ENCODE assay signal across 27 cellular contexts in genomic region chrX:100411802-100412333, GRCh38. TPM values are rescaled to one million over a fixed set of nuclear protein-coding genes. Genes with fewer than 3 reads are reported as not detected.
DNase-seq lines count a peak whose midpoint lies in the region; ATAC-seq and TF ChIP-seq lines count a peak whose summit lies in the region.
"Had no signal": no experiment of that assay in that cellular context is flagged by ENCODE, and none has a peak within 500 bp of the region (broad histone marks: within the 10 kb centered on the region; RNA-seq: fewer than 3 reads in every experiment).

No MANE protein-coding gene starts in this region.

- TF ChIP-seq CTCF in prostate gland (IDR thresholded peaks at IDR 0.05): no peak

- H3K36me3 ChIP-seq in prostate gland: no peaks in the 10 kb centered on the region
- H3K36me3 ChIP-seq: left lung, right atrium auricular region, uterus had no signal

- H3K27me3 Mint-ChIP-seq in activated CD4-positive, alpha-beta T cell treated with anti-CD3 and anti-CD28 coated beads, Interleukin-2, amount 10 ng/mL, durations not matched to agents 24 days and 14 days: peaks cover 39% of the 10 kb centered on the region
- H3K27me3 Mint-ChIP-seq in T-helper 17 cell: peaks cover 35% of the 10 kb centered on the region

- H3K4me3 ChIP-seq in iPS-18c (ENCODE audit: insufficient read depth, low read depth, low read length): peak overlapping the region; percentile 15; the same call in 1 of the 2 replicates
- H3K4me3 ChIP-seq in prostate gland: no peak overlapping the region
- H3K4me3 ChIP-seq: left lung had no signal

- peaks cover 2% of the 10 kb centered on the region for H3K4me1 Mint-ChIP-seq in activated CD4-positive, alpha-beta T cell treated with anti-CD3 and anti-CD28 coated beads, Interleukin-2, amount 10 ng/mL, durations not matched to agents 24 days and 14 days
- H3K4me1 Mint-ChIP-seq in T-helper 17 cell: peaks cover 4% of the 10 kb centered on the region
- H3K4me1 Mint-ChIP-seq: immature natural killer cell had no signal

- no peak for TF ChIP-seq POLR2A in prostate gland (IDR thresholded peaks at IDR 0.05)

- no peak for ATAC-seq in T-helper 17 cell
- no peak for ATAC-seq in GM19452 (IDR thresholded peaks at IDR 0.05; ENCODE audit: unreplicated experiment)
- ATAC-seq: activated CD4-positive, CD25-positive, alpha-beta regulatory T cell treated with anti-CD3 and anti-CD28 coated beads, Interleukin-2, amount 50 U/mL, for 24 hours; effector memory CD8-positive, alpha-beta T cell; left lung had no signal

- no peaks in the 10 kb centered on the region for H3K9me3 ChIP-seq in T-helper 17 cell (ENCODE audit: control insufficient read depth, low read length, poor library complexity, severe bottlenecking)
- peaks cover 7% of the 10 kb centered on the region for H3K9me3 ChIP-seq in iPS-18c (ENCODE audit: control insufficient read depth, insufficient read depth, low read length)
- no peaks in the 10 kb centered on the region for H3K9me3 ChIP-seq in prostate gland
- H3K9me3 ChIP-seq: left lung, right atrium auricular region, uterus had no signal

- no peaks in the 10 kb centered on the region for H3K27me3 ChIP-seq in prostate gland (replicated peaks; ENCODE audit: insufficient read depth)

- intact Hi-C loops in activated CD4-positive, alpha-beta T cell treated with anti-CD3 and anti-CD28 coated beads, Interleukin-2, amount 10 ng/mL, durations not matched to agents 24 days and 14 days (cut with micrococcal nuclease): no loop called here
- intact Hi-C loops in prostate gland (cut with DNase I): no loop called here

- no peak overlapping the region for H3K27ac ChIP-seq in prostate gland
- H3K27ac ChIP-seq: left lung, right atrium auricular region, uterus had no signal

- H3K27ac Mint-ChIP-seq in activated CD4-positive, alpha-beta T cell treated with anti-CD3 and anti-CD28 coated beads, Interleukin-2, amount 10 ng/mL, durations not matched to agents 24 days and 14 days: no peak overlapping the region
- H3K27ac Mint-ChIP-seq in T-helper 17 cell: no peak overlapping the region
- H3K27ac Mint-ChIP-seq: activated naive CD4-positive, alpha-beta T cell treated with anti-CD3 and anti-CD28 coated beads, Interleukin-2, amount 50 U/mL, for 24 hours; effector memory CD8-positive, alpha-beta T cell; immature natural killer cell had no signal

- H3K36me3 Mint-ChIP-seq in activated CD4-positive, alpha-beta T cell treated with anti-CD3 and anti-CD28 coated beads, Interleukin-2, amount 10 ng/mL, durations not matched to agents 24 days and 14 days (ENCODE audit: low read depth): peaks cover 4% of the 10 kb centered on the region
- H3K36me3 Mint-ChIP-seq in T-helper 17 cell (ENCODE audit: low read depth): no peaks in the 10 kb centered on the region
- H3K36me3 Mint-ChIP-seq: activated naive CD4-positive, alpha-beta T cell treated with anti-CD3 and anti-CD28 coated beads, Interleukin-2, amount 50 U/mL, for 24 hours; immature natural killer cell had no signal

- H3K4me1 ChIP-seq in prostate gland (replicated peaks): no peaks in the 10 kb centered on the region
- H3K4me1 ChIP-seq: uterus had no signal

- DNase-seq in activated CD4-positive, alpha-beta T cell treated with anti-CD3 and anti-CD28 coated beads, Interleukin-2, amount 10 ng/mL, durations not matched to agents 24 days and 14 days: peak; percentile 37
- DNase-seq in activated CD4-positive, alpha-beta T cell treated with anti-CD3 and anti-CD28 coated beads, Interleukin-2, amount 50 U/mL, for 48 hours: no peak
- no peak for DNase-seq in T-helper 17 cell
- DNase-seq in retina: peak; percentile 54
- no peak for DNase-seq in prostate gland (ENCODE audit: low spot score)
- no peak for DNase-seq in NCI-H2227 treated with DMSO at 0.1 percent for 48 hours (lab: John Stamatoyannopoulos, UW)
- DNase-seq: activated CD8-positive, alpha-beta memory T cell treated with anti-CD3 and anti-CD28 coated beads for 24 hours; Calu3; effector memory CD8-positive, alpha-beta T cell; immature natural killer cell; Karpas-422; midbrain; NCI-H1092; NCI-H2029 treated with DMSO at 0.1 percent for 48 hours; NCI-H446; RPMI8226; stimulated activated CD8-positive, alpha-beta memory T cell treated with anti-CD3 and anti-CD28 coated beads, Interleukin-4, amount 100 ng/mL, for 48 hours; T1000; uterus had no signal

- H3K9me3 Mint-ChIP-seq in activated CD4-positive, alpha-beta T cell treated with anti-CD3 and anti-CD28 coated beads, Interleukin-2, amount 10 ng/mL, durations not matched to agents 24 days and 14 days: no peaks in the 10 kb centered on the region
- H3K9me3 Mint-ChIP-seq: activated naive CD4-positive, alpha-beta T cell treated with anti-CD3 and anti-CD28 coated beads, Interleukin-2, amount 50 U/mL, for 24 hours; effector memory CD8-positive, alpha-beta T cell had no signal

- H3K4me3 Mint-ChIP-seq in activated CD4-positive, alpha-beta T cell treated with anti-CD3 and anti-CD28 coated beads, Interleukin-2, amount 10 ng/mL, durations not matched to agents 24 days and 14 days: no peak overlapping the region
- H3K4me3 Mint-ChIP-seq in T-helper 17 cell: peak overlapping the region; percentile 28
- H3K4me3 Mint-ChIP-seq: activated naive CD4-positive, alpha-beta T cell treated with anti-CD3 and anti-CD28 coated beads, Interleukin-2, amount 50 U/mL, for 24 hours; immature natural killer cell had no signal

- 34% methylated on average over 23 of the region's 25 CpGs for WGBS in prostate gland

RNA-seq across cellular contexts. Expression of gene PCDH19, which starts 1.8 kb away (rescaled TPM):
- total RNA-seq in activated CD4-positive, alpha-beta T cell treated with anti-CD3 and anti-CD28 coated beads, Interleukin-2, amount 10 ng/mL, durations not matched to agents 24 days and 14 days: not detected in 2 replicates
- under 1 TPM in 1 of 2 donors, not detected in 1; 0.03 TPM for total RNA-seq in T-helper 17 cell
- total RNA-seq in prostate gland: 1 to 10 TPM in 1 of 2 donors, under 1 TPM in 1; 0.91 to 1.6 TPM
- total RNA-seq: A172, HT1080 had no signal

Comparison
In these comparisons a context has a peak if more than half of its experiments do, and no peak if none do; other contexts are left out.
1. DNase-seq: peak in activated CD4-positive, alpha-beta T cell treated with anti-CD3 and anti-CD28 coated beads, Interleukin-2, amount 10 ng/mL, durations not matched to agents 24 days and 14 days (single experiment) and retina (single experiment); none in activated CD4-positive, alpha-beta T cell treated with anti-CD3 and anti-CD28 coated beads, Interleukin-2, amount 50 U/mL, for 48 hours (0 of 2), T-helper 17 cell (0 of 3), prostate gland (single experiment) and NCI-H2227 treated with DMSO at 0.1 percent for 48 hours (single experiment).